In the genomic region with DNA sequence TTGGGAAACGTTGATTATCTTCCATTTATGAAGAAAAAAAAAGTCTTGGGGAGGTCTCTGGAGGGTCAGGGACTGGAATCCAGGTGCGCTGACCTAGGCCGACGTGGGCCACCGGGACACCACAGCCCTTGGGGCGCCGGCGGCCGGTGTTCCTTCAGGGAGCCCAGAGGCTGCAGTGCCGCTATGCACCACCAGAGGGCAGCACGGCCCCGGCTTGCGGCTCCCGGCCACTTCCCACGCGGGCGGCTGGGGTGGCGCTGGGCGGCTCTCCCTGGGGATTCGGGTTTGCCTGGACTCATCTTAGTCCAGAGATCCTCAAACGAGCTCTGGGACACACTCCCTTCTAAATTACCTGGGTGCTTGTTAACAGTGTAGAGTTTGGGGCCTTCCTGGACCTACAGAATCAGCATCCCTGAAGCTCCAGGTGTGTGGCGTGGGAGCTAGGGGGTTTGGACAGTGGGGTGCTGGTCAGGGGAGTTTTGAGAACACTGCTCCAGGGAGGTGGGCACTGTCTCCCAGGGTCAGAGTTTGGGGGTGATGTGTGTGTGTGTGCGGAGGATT, we compare ENCODE assay signal across 1 cellular context.
TF ChIP-seq lines count a peak whose summit lies in the region.

No MANE protein-coding gene starts in this region.

TF ChIP-seq in HepG2, 621 proteins besides CTCF, POLR2A, EP300 and RAD21 (continued from another document and continues in another):
- TF ChIP-seq, protein P1, sequence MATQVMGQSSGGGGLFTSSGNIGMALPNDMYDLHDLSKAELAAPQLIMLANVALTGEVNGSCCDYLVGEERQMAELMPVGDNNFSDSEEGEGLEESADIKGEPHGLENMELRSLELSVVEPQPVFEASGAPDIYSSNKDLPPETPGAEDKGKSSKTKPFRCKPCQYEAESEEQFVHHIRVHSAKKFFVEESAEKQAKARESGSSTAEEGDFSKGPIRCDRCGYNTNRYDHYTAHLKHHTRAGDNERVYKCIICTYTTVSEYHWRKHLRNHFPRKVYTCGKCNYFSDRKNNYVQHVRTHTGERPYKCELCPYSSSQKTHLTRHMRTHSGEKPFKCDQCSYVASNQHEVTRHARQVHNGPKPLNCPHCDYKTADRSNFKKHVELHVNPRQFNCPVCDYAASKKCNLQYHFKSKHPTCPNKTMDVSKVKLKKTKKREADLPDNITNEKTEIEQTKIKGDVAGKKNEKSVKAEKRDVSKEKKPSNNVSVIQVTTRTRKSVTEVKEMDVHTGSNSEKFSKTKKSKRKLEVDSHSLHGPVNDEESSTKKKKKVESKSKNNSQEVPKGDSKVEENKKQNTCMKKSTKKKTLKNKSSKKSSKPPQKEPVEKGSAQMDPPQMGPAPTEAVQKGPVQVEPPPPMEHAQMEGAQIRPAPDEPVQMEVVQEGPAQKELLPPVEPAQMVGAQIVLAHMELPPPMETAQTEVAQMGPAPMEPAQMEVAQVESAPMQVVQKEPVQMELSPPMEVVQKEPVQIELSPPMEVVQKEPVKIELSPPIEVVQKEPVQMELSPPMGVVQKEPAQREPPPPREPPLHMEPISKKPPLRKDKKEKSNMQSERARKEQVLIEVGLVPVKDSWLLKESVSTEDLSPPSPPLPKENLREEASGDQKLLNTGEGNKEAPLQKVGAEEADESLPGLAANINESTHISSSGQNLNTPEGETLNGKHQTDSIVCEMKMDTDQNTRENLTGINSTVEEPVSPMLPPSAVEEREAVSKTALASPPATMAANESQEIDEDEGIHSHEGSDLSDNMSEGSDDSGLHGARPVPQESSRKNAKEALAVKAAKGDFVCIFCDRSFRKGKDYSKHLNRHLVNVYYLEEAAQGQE (IDR thresholded peaks at IDR 0.05; ENCODE audit: borderline replicate concordance in 1 of 2, low read depth in 1 of 2, low read length in 2 of 2) = no peak
- TF ChIP-seq SATB2 (CRISPR knock-in tag; IDR thresholded peaks at IDR 0.05) = no peak
- no peak for TF ChIP-seq PAWR (CRISPR knock-in tag; IDR thresholded peaks at IDR 0.05; ENCODE audit: borderline replicate concordance)
- TF ChIP-seq SPEN (CRISPR knock-in tag; IDR thresholded peaks at IDR 0.05; ENCODE audit: low read depth) = peak; percentile 58; the same call in 1 of the 2 replicates
- no peak for TF ChIP-seq MAFF (IDR thresholded peaks at IDR 0.05; ENCODE audit: low read depth, low read length)
- TF ChIP-seq, protein P2, sequence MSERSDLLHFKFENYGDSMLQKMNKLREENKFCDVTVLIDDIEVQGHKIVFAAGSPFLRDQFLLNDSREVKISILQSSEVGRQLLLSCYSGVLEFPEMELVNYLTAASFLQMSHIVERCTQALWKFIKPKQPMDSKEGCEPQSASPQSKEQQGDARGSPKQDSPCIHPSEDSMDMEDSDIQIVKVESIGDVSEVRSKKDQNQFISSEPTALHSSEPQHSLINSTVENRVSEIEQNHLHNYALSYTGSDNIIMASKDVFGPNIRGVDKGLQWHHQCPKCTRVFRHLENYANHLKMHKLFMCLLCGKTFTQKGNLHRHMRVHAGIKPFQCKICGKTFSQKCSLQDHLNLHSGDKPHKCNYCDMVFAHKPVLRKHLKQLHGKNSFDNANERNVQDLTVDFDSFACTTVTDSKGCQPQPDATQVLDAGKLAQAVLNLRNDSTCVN (CRISPR knock-in tag; IDR thresholded peaks at IDR 0.05; ENCODE audit: borderline replicate concordance) = no peak; the same call in 1 of the 2 replicates
- TF ChIP-seq ATRX (CRISPR knock-in tag; IDR thresholded peaks at IDR 0.05; ENCODE audit: borderline replicate concordance) = no peak
- no peak for TF ChIP-seq FOXA1 (IDR thresholded peaks at IDR 0.05)
- no peak for TF ChIP-seq FOXA1 (CRISPR knock-in tag; IDR thresholded peaks at IDR 0.05)
- TF ChIP-seq, protein P3, sequence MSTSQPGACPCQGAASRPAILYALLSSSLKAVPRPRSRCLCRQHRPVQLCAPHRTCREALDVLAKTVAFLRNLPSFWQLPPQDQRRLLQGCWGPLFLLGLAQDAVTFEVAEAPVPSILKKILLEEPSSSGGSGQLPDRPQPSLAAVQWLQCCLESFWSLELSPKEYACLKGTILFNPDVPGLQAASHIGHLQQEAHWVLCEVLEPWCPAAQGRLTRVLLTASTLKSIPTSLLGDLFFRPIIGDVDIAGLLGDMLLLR (CRISPR knock-in tag; IDR thresholded peaks at IDR 0.05) = peak; percentile 64; the same call in 1 of the 2 replicates
- no peak for TF ChIP-seq ZNF136 (CRISPR knock-in tag; IDR thresholded peaks at IDR 0.05; ENCODE audit: low read depth)
- TF ChIP-seq, protein P4, sequence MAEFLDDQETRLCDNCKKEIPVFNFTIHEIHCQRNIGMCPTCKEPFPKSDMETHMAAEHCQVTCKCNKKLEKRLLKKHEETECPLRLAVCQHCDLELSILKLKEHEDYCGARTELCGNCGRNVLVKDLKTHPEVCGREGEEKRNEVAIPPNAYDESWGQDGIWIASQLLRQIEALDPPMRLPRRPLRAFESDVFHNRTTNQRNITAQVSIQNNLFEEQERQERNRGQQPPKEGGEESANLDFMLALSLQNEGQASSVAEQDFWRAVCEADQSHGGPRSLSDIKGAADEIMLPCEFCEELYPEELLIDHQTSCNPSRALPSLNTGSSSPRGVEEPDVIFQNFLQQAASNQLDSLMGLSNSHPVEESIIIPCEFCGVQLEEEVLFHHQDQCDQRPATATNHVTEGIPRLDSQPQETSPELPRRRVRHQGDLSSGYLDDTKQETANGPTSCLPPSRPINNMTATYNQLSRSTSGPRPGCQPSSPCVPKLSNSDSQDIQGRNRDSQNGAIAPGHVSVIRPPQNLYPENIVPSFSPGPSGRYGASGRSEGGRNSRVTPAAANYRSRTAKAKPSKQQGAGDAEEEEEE (CRISPR knock-in tag; IDR thresholded peaks at IDR 0.05; ENCODE audit: borderline replicate concordance) = no peak
- no peak for TF ChIP-seq SAP130 (CRISPR knock-in tag; IDR thresholded peaks at IDR 0.05; ENCODE audit: low read depth)
- no peak for TF ChIP-seq ZNF709 (CRISPR knock-in tag; IDR thresholded peaks at IDR 0.05)
- TF ChIP-seq PAF1 (CRISPR knock-in tag; IDR thresholded peaks at IDR 0.05) = no peak
- no peak for TF ChIP-seq NFATC3 (CRISPR knock-in tag; IDR thresholded peaks at IDR 0.05)
- no peak for TF ChIP-seq HNRNPL (IDR thresholded peaks at IDR 0.05; ENCODE audit: low read depth, low read length)
- TF ChIP-seq RAD51 (IDR thresholded peaks at IDR 0.05; ENCODE audit: borderline replicate concordance) = no peak
- TF ChIP-seq GABPB1 (CRISPR knock-in tag; IDR thresholded peaks at IDR 0.05) = peak; percentile 65; the same call in 1 of the 2 replicates
- no peak for TF ChIP-seq ZNF549 (CRISPR knock-in tag; IDR thresholded peaks at IDR 0.05)
- no peak for TF ChIP-seq ZNF589 (CRISPR knock-in tag; conservative IDR thresholded peaks at IDR 0.05)
- TF ChIP-seq, protein P5, sequence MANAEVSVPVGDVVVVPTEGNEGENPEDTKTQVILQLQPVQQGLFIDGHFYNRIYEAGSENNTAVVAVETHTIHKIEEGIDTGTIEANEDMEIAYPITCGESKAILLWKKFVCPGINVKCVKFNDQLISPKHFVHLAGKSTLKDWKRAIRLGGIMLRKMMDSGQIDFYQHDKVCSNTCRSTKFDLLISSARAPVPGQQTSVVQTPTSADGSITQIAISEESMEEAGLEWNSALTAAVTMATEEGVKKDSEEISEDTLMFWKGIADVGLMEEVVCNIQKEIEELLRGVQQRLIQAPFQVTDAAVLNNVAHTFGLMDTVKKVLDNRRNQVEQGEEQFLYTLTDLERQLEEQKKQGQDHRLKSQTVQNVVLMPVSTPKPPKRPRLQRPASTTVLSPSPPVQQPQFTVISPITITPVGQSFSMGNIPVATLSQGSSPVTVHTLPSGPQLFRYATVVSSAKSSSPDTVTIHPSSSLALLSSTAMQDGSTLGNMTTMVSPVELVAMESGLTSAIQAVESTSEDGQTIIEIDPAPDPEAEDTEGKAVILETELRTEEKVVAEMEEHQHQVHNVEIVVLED (CRISPR knock-in tag; IDR thresholded peaks at IDR 0.05; ENCODE audit: borderline replicate concordance) = no peak
- peak; percentile 58; the same call in 1 of the 2 replicates for TF ChIP-seq ZNF547 (CRISPR knock-in tag; IDR thresholded peaks at IDR 0.05)
- no peak for TF ChIP-seq ZFYVE20 (CRISPR knock-in tag; IDR thresholded peaks at IDR 0.05; ENCODE audit: borderline replicate concordance, low read depth)
- peak; percentile 59 for TF ChIP-seq ATF7-NPFF (CRISPR knock-in tag; IDR thresholded peaks at IDR 0.05; ENCODE audit: low read depth)
- no peak for TF ChIP-seq NR2C2 (CRISPR knock-in tag; IDR thresholded peaks at IDR 0.05; ENCODE audit: borderline replicate concordance)
- no peak for TF ChIP-seq ZNF468 (CRISPR knock-in tag; IDR thresholded peaks at IDR 0.05)
- TF ChIP-seq ZNF441 (CRISPR knock-in tag; IDR thresholded peaks at IDR 0.05; ENCODE audit: borderline replicate concordance) = no peak
- TF ChIP-seq TBX3 (IDR thresholded peaks at IDR 0.05; ENCODE audit: borderline replicate concordance) = no peak
- TF ChIP-seq, protein P6, sequence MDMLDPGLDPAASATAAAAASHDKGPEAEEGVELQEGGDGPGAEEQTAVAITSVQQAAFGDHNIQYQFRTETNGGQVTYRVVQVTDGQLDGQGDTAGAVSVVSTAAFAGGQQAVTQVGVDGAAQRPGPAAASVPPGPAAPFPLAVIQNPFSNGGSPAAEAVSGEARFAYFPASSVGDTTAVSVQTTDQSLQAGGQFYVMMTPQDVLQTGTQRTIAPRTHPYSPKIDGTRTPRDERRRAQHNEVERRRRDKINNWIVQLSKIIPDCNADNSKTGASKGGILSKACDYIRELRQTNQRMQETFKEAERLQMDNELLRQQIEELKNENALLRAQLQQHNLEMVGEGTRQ (IDR thresholded peaks at IDR 0.05; ENCODE audit: low read depth, low read length) = no peak
- TF ChIP-seq, protein P6 (CRISPR knock-in tag; IDR thresholded peaks at IDR 0.05; ENCODE audit: borderline replicate concordance) = no peak
- TF ChIP-seq SRSF4 (IDR thresholded peaks at IDR 0.05; ENCODE audit: low read depth, low read length, poor library complexity, severe bottlenecking) = no peak
- no peak for TF ChIP-seq SMAD3 (CRISPR knock-in tag; IDR thresholded peaks at IDR 0.05)
- TF ChIP-seq, protein P7, sequence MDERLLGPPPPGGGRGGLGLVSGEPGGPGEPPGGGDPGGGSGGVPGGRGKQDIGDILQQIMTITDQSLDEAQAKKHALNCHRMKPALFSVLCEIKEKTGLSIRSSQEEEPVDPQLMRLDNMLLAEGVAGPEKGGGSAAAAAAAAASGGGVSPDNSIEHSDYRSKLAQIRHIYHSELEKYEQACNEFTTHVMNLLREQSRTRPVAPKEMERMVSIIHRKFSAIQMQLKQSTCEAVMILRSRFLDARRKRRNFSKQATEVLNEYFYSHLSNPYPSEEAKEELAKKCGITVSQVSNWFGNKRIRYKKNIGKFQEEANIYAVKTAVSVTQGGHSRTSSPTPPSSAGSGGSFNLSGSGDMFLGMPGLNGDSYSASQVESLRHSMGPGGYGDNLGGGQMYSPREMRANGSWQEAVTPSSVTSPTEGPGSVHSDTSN (CRISPR knock-in tag; IDR thresholded peaks at IDR 0.05) = no peak
- no peak for TF ChIP-seq RFX1 (IDR thresholded peaks at IDR 0.05)
- TF ChIP-seq RFX3 (CRISPR knock-in tag; IDR thresholded peaks at IDR 0.05) = no peak
- TF ChIP-seq LCORL (IDR thresholded peaks at IDR 0.05) = no peak
- peak; percentile 44 for TF ChIP-seq LCORL (CRISPR knock-in tag; IDR thresholded peaks at IDR 0.05)
- TF ChIP-seq, protein P8, sequence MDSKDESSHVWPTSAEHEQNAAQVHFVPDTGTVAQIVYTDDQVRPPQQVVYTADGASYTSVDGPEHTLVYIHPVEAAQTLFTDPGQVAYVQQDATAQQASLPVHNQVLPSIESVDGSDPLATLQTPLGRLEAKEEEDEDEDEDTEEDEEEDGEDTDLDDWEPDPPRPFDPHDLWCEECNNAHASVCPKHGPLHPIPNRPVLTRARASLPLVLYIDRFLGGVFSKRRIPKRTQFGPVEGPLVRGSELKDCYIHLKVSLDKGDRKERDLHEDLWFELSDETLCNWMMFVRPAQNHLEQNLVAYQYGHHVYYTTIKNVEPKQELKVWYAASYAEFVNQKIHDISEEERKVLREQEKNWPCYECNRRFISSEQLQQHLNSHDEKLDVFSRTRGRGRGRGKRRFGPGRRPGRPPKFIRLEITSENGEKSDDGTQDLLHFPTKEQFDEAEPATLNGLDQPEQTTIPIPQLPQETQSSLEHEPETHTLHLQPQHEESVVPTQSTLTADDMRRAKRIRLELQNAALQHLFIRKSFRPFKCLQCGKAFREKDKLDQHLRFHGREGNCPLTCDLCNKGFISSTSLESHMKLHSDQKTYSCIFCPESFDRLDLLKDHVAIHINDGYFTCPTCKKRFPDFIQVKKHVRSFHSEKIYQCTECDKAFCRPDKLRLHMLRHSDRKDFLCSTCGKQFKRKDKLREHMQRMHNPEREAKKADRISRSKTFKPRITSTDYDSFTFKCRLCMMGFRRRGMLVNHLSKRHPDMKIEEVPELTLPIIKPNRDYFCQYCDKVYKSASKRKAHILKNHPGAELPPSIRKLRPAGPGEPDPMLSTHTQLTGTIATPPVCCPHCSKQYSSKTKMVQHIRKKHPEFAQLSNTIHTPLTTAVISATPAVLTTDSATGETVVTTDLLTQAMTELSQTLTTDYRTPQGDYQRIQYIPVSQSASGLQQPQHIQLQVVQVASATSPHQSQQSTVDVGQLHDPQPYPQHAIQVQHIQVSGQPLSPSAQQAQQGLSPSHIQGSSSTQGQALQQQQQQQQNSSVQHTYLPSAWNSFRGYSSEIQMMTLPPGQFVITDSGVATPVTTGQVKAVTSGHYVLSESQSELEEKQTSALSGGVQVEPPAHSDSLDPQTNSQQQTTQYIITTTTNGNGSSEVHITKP (CRISPR knock-in tag; IDR thresholded peaks at IDR 0.05; ENCODE audit: low read depth) = no peak
- no peak for TF ChIP-seq WIZ (CRISPR knock-in tag; IDR thresholded peaks at IDR 0.05)
- no peak for TF ChIP-seq ZNF749 (CRISPR knock-in tag; IDR thresholded peaks at IDR 0.05; ENCODE audit: borderline replicate concordance)
- TF ChIP-seq MZF1 (CRISPR knock-in tag; IDR thresholded peaks at IDR 0.05; ENCODE audit: borderline replicate concordance) = 0 out of 2 replicates have a peak, but pooled peaks have one; percentile 83
- no peak for TF ChIP-seq MAZ (IDR thresholded peaks at IDR 0.05; ENCODE audit: borderline replicate concordance, low read depth, low read length)
- TF ChIP-seq MAZ (CRISPR knock-in tag; IDR thresholded peaks at IDR 0.05; ENCODE audit: low read depth) = 0 out of 2 replicates have a peak, but pooled peaks have one; percentile 56
- peak; percentile 59; the same call in 1 of the 2 replicates for TF ChIP-seq ZNF768 (CRISPR knock-in tag; IDR thresholded peaks at IDR 0.05)
- no peak for TF ChIP-seq ZMYM2 (CRISPR knock-in tag; IDR thresholded peaks at IDR 0.05)
- TF ChIP-seq SOX5 (CRISPR knock-in tag; IDR thresholded peaks at IDR 0.05; ENCODE audit: borderline replicate concordance) = no peak
- no peak for TF ChIP-seq EHMT2 (IDR thresholded peaks at IDR 0.05; ENCODE audit: borderline replicate concordance, low read depth, low read length)
- TF ChIP-seq, protein P9, sequence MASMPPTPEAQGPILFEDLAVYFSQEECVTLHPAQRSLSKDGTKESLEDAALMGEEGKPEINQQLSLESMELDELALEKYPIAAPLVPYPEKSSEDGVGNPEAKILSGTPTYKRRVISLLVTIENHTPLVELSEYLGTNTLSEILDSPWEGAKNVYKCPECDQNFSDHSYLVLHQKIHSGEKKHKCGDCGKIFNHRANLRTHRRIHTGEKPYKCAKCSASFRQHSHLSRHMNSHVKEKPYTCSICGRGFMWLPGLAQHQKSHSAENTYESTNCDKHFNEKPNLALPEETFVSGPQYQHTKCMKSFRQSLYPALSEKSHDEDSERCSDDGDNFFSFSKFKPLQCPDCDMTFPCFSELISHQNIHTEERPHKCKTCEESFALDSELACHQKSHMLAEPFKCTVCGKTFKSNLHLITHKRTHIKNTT (CRISPR knock-in tag; IDR thresholded peaks at IDR 0.05) = no peak
